ENCODE assay signal across 8 cellular contexts in the genomic region with DNA sequence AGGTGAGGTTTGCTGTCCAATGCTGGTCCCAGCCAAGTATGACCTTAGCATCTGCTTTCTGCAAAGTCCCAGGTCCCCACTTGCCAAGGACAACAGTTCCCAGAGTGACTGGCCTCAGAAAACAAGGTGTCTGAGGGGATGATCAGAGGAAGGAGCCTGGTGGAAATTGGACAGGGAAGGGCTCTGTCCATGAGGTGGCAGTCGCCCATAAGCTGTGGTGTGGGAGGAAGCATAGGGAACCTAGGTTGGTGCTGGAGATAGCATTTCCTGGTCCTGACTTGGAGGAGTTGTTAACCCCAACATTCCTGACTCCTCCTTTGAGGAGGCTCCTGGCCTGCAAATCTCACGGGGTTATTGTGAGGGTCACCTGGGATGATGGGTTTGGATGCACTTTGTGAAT.
A peak's percentile ranks its signal among the peaks of the same experiment; 100 is the strongest.
DNase-seq lines count a peak whose midpoint lies in the region; ATAC-seq, FAIRE-seq and TF ChIP-seq lines count a peak whose summit lies in the region.
"Not testable (repeated sequence)": the region's sequence is repeated elsewhere in the genome, so short reads cannot be mapped to it uniquely, and the experiment has no call there.

No MANE protein-coding gene starts in this region.

- H3K27ac ChIP-seq in PC-3 (ENCODE audit: low read length); astrocyte (ENCODE audit: low read depth, low read length); foreskin keratinocyte; aorta (ENCODE audit: low read depth in 1 of 2, low read length in 2 of 2): not testable (repeated sequence)

- DNase-seq in GM12891 (ENCODE audit: insufficient read length, low spot score); PC-3; astrocyte (ENCODE audit: low read depth); foreskin keratinocyte; left lobe of liver (ENCODE audit: low spot score); aorta: not testable (repeated sequence)
- peak; percentile 2 for DNase-seq in osteocyte (ENCODE audit: extremely low spot score, unreplicated experiment)

- TF ChIP-seq CTCF in PC-3 (conservative IDR thresholded peaks at IDR 0.05; ENCODE audit: low read depth, low read length); astrocyte (IDR thresholded peaks at IDR 0.05; ENCODE audit: insufficient read depth, low read depth, low read length); foreskin keratinocyte (conservative IDR thresholded peaks at IDR 0.05); osteocyte (IDR thresholded peaks at IDR 0.05): not testable (repeated sequence)

- not testable (repeated sequence) for H3K4me2 ChIP-seq in PC-3 (ENCODE audit: low read length); astrocyte (ENCODE audit: low read length)

- H3K4me3 Mint-ChIP-seq in astrocyte (ENCODE audit: unreplicated experiment); osteocyte (ENCODE audit: unreplicated experiment): not testable (repeated sequence)

- FAIRE-seq in GM12891 (lab: Jason Lieb, UNC): peak; percentile 75
- peak; percentile 56 for FAIRE-seq in astrocyte (lab: Jason Lieb, UNC)

- not testable (repeated sequence) for H3K27me3 Mint-ChIP-seq in astrocyte (ENCODE audit: low read depth, unreplicated experiment); osteocyte (ENCODE audit: unreplicated experiment)

- POLR2A ChIA-PET in PC-3 (lab: Charles Lee; ENCODE audit: unreplicated experiment): not testable (repeated sequence)

- H2AFZ ChIP-seq in PC-3 (ENCODE audit: low read length); astrocyte (ENCODE audit: low read depth, low read length): not testable (repeated sequence)

- H3K9me3 Mint-ChIP-seq in astrocyte (ENCODE audit: unreplicated experiment); osteocyte (ENCODE audit: unreplicated experiment): not testable (repeated sequence)

- not testable (repeated sequence) for H3K36me3 Mint-ChIP-seq in astrocyte (ENCODE audit: low read depth, unreplicated experiment); osteocyte (ENCODE audit: unreplicated experiment)

- H3K79me2 ChIP-seq in PC-3 (ENCODE audit: low read length); astrocyte (ENCODE audit: insufficient read depth, low read length): not testable (repeated sequence)

- ATAC-seq in HG02610 (IDR thresholded peaks at IDR 0.05; ENCODE audit: unreplicated experiment) (peak; percentile 64), PC-3 (peak; percentile 87), foreskin keratinocyte (peak; percentile 61), left lobe of liver (peak; percentile 86), aorta (ENCODE audit: low FRiP score) (peak; percentile 60)

- CTCF ChIA-PET in PC-3 (lab: Charles Lee): not testable (repeated sequence)

- intact Hi-C loops in PC-3 (cut with micrococcal nuclease); aorta (cut with DNase I): not testable (repeated sequence)

- TF ChIP-seq POLR2A in GM12891 (IDR thresholded peaks at IDR 0.05; ENCODE audit: low read depth, low read length): not testable (repeated sequence)

- not testable (repeated sequence) for H3K4me1 Mint-ChIP-seq in astrocyte (ENCODE audit: low read depth, unreplicated experiment); osteocyte (ENCODE audit: unreplicated experiment)

- H3F3A ChIP-seq in PC-3 (ENCODE audit: low read length, unreplicated experiment): not testable (repeated sequence)

- H3K4me3 ChIP-seq in PC-3 (ENCODE audit: low read length); astrocyte (ENCODE audit: insufficient read depth, low read depth, low read length); aorta (ENCODE audit: low read length in 2 of 2): not testable (repeated sequence)

- H3K9ac ChIP-seq in PC-3 (ENCODE audit: low read length); astrocyte (ENCODE audit: low read length): not testable (repeated sequence)

- H3K9me3 ChIP-seq in PC-3 (ENCODE audit: low read length); astrocyte (ENCODE audit: insufficient read depth, low read depth, low read length); aorta (ENCODE audit: control insufficient read depth, low read length): not testable (repeated sequence)

- H3K27me3 ChIP-seq in PC-3 (ENCODE audit: low read length); astrocyte (ENCODE audit: insufficient read depth, low read length); foreskin keratinocyte; aorta (ENCODE audit: control insufficient read depth in 1 of 2, insufficient read depth in 2 of 2, low read length in 1 of 2): not testable (repeated sequence)

- H3K4me1 ChIP-seq in PC-3 (ENCODE audit: insufficient read depth, low read length); astrocyte (ENCODE audit: insufficient read depth, low read length); foreskin keratinocyte; aorta (ENCODE audit: control insufficient read depth in 1 of 2, insufficient read depth in 2 of 2, low read length in 2 of 2): not testable (repeated sequence)

- H4K20me1 ChIP-seq in PC-3 (ENCODE audit: low read length); astrocyte (ENCODE audit: insufficient read depth, low read length): not testable (repeated sequence)

- 50 to 64% methylated on average over 1 of the region's 2 CpGs for WGBS in aorta, 2 donors

- not testable (repeated sequence) for H3K36me3 ChIP-seq in PC-3 (ENCODE audit: low read depth, low read length); astrocyte (ENCODE audit: insufficient read depth, low read length); aorta (ENCODE audit: control insufficient read depth in 1 of 2, insufficient read depth in 2 of 2, low read length in 1 of 2)

- not testable (repeated sequence) for BruUV-seq in PC-3 (replicated peaks; lab: Mats Ljungman, UMichigan)

- not testable (repeated sequence) for H3K27ac Mint-ChIP-seq in astrocyte (ENCODE audit: unreplicated experiment); osteocyte (ENCODE audit: unreplicated experiment)

- H3K9me2 ChIP-seq in PC-3 (replicated peaks; ENCODE audit: low read length): not testable (repeated sequence)
